In genomic region chr5:32443541-32444190, GRCh38 we compare ENCODE assay signal across 8 cellular contexts. TPM values are rescaled to one million over a fixed set of nuclear protein-coding genes. Genes with fewer than 3 reads are reported as not detected.
DNase-seq lines count a peak whose midpoint lies in the region; ATAC-seq and TF ChIP-seq lines count a peak whose summit lies in the region.

No MANE protein-coding gene starts in this region.

- H3K36me3 ChIP-seq in CD8-positive, alpha-beta memory T cell (ENCODE audit: insufficient read depth, low read length), result no peaks in the 10 kb centered on the region
- H3K36me3 ChIP-seq in sigmoid colon, result no peaks in the 10 kb centered on the region

- H3K27me3 ChIP-seq in CD8-positive, alpha-beta memory T cell (ENCODE audit: insufficient read depth, low read length, poor library complexity, severe bottlenecking), result no peaks in the 10 kb centered on the region
- no peaks in the 10 kb centered on the region for H3K27me3 ChIP-seq in sigmoid colon

- H3K4me3 ChIP-seq in CD8-positive, alpha-beta memory T cell (ENCODE audit: low read length), result peak overlapping the region; percentile 81
- H3K4me3 ChIP-seq in astrocyte of the cerebellum (ENCODE audit: low read depth, low read length) (peak overlapping the region; percentile 71), sigmoid colon (peak overlapping the region; percentile 78 to 92 (median 82))

- DNase-seq in CD8-positive, alpha-beta memory T cell, result peak; percentile 44 to 70 (median 54)
- DNase-seq in SW480 (ENCODE audit: low spot score) (peak; percentile 29), astrocyte of the cerebellum (ENCODE audit: low read depth) (no peak), iPS DF 19.7 (ENCODE audit: low read depth, low spot score) (peak; percentile 25), sigmoid colon (no peak)

- CTCF ChIA-PET in CD8-positive, alpha-beta memory T cell (lab: Charles Lee), result interaction anchor here (1.0 kb wide), 1 partner anchor 146 kb away, joined by 3 read pairs; no protein-coding TSS in a partner anchor

- H3K4me3 Mint-ChIP-seq in CD8-positive, alpha-beta memory T cell, result peak overlapping the region; percentile 89 to 95 (median 93)

- peak overlapping the region; percentile 83 to 99 (median 96) for H3K27ac Mint-ChIP-seq in CD8-positive, alpha-beta memory T cell

- 1% methylated on average over 61 of the region's 61 CpGs for WGBS in sigmoid colon, 2 donors

- POLR2A ChIA-PET in CD8-positive, alpha-beta memory T cell (lab: Charles Lee), result no interaction called here

- peaks cover 0 to 4% of the 10 kb centered on the region in 2 donors for H3K27me3 Mint-ChIP-seq in CD8-positive, alpha-beta memory T cell

- H3K4me1 ChIP-seq in CD8-positive, alpha-beta memory T cell (ENCODE audit: insufficient read depth, low read length), result peaks cover 44% of the 10 kb centered on the region
- H3K4me1 ChIP-seq in sigmoid colon, result peaks cover 0 to 51% (median 31%) of the 10 kb centered on the region in 4 donors

- no peak for TF ChIP-seq POLR2A in sigmoid colon (IDR thresholded peaks at IDR 0.05)

- TF ChIP-seq EP300 in sigmoid colon (IDR thresholded peaks at IDR 0.05), result no peak

- in situ Hi-C loops in astrocyte of the cerebellum (cut with HindIII; ENCODE audit: low sequenced_read_pairs), result no loop called here

- H3K9me3 ChIP-seq in CD8-positive, alpha-beta memory T cell (ENCODE audit: low read length), result no peaks in the 10 kb centered on the region
- no peaks in the 10 kb centered on the region for H3K9me3 ChIP-seq in sigmoid colon

- ATAC-seq in GM19452 (IDR thresholded peaks at IDR 0.05; ENCODE audit: unreplicated experiment), result peak; percentile 39
- ATAC-seq in HG03565 (IDR thresholded peaks at IDR 0.05; ENCODE audit: unreplicated experiment), result peak; percentile 19
- ATAC-seq in GM18520 (IDR thresholded peaks at IDR 0.05; ENCODE audit: unreplicated experiment), result no peak

- H3K4me1 Mint-ChIP-seq in CD8-positive, alpha-beta memory T cell, result peaks cover 30 to 58% (median 48%) of the 10 kb centered on the region in 3 donors

- H3K36me3 Mint-ChIP-seq in CD8-positive, alpha-beta memory T cell, result peaks cover 0 to 24% (median 0%) of the 10 kb centered on the region in 3 donors

- peak overlapping the region; percentile 75 for H3K27ac ChIP-seq in CD8-positive, alpha-beta memory T cell (ENCODE audit: low read depth, low read length)
- H3K27ac ChIP-seq in sigmoid colon, result peak overlapping the region; percentile 93 to 96 (median 94)

- TF ChIP-seq CTCF in astrocyte of the cerebellum (IDR thresholded peaks at IDR 0.05; ENCODE audit: low read depth, low read length, missing control alignments), result no peak
- no peak for TF ChIP-seq CTCF in sigmoid colon (IDR thresholded peaks at IDR 0.05)

- intact Hi-C loops in sigmoid colon (cut with DNase I), result loop anchor here (5.0 kb wide), 1 partner anchor 144 kb away; the partner anchor contains the start of gene SUB1

- H3K9me3 Mint-ChIP-seq in CD8-positive, alpha-beta memory T cell, result peaks cover 0 to 2% (median 0%) of the 10 kb centered on the region in 5 donors

RNA-seq across cellular contexts. Expression of gene ZFR, which starts 0.9 kb away (rescaled TPM):
- 10 to 100 TPM; 83.4 to 87.5 TPM for total RNA-seq in CD8-positive, alpha-beta memory T cell
- polyA plus RNA-seq in CD8-positive, alpha-beta memory T cell, result 88.3 TPM
- total RNA-seq in sigmoid colon, result 10 to 100 TPM; 71.8 to 99.9 (median 81.7) TPM
- polyA plus RNA-seq in sigmoid colon, result 10 to 100 TPM; 25.8 to 30.7 (median 26.5) TPM

Comparison
In these comparisons a context has a peak if more than half of its experiments do, and no peak if none do; other contexts are left out.
1. DNase-seq: peak in CD8-positive, alpha-beta memory T cell (5 of 5), SW480 (single experiment) and iPS DF 19.7 (single experiment); none in astrocyte of the cerebellum (single experiment) and sigmoid colon (single experiment).
2. Peak in every context shown above with its lines, with median percentiles within 50 percentile points of each other: H3K4me3 ChIP-seq.